In genomic region chrX:148755111-148755510, GRCh38 we compare ENCODE assay signal across 20 cellular contexts.
"Had no signal": no experiment of that assay in that cellular context is flagged by ENCODE, and none has a peak within 500 bp of the region (broad histone marks: within the 10 kb centered on the region; RNA-seq: fewer than 3 reads in every experiment).

No MANE protein-coding gene starts in this region.

- H3K27me3 ChIP-seq: right atrium auricular region, thyroid gland had no signal

- H3K9me3 ChIP-seq: prostate gland, right atrium auricular region, thyroid gland had no signal

- H3K4me3 ChIP-seq: prostate gland, right atrium auricular region, thyroid gland had no signal

- ATAC-seq: effector memory CD8-positive, alpha-beta T cell; naive thymus-derived CD4-positive, alpha-beta T cell had no signal

- DNase-seq: activated B cell treated with CpG ODN at 0.5 μM for 24 hours; activated CD4-positive, alpha-beta memory T cell treated with anti-CD3 and anti-CD28 coated beads for 36 hours; activated CD4-positive, alpha-beta T cell treated with anti-CD3 and anti-CD28 coated beads for 4 hours; activated gamma-delta T cell treated with Interleukin-2 at 50 U/mL for 16 hours; activated naive CD8-positive, alpha-beta T cell treated with anti-CD3 and anti-CD28 coated beads for 36 hours; activated T-cell treated with anti-CD3 and anti-CD28 coated beads for 4 hours; amniotic stem cell; caudate nucleus; effector memory CD8-positive, alpha-beta T cell; foreskin fibroblast; mesendoderm; naive thymus-derived CD4-positive, alpha-beta T cell; stimulated activated CD4-positive, alpha-beta T cell treated with anti-CD3 and anti-CD28 coated beads, Interleukin-12 subunit alpha, Interleukin-12 subunit beta, amount 100 ng/mL, for 4 hours; stimulated activated CD4-positive, alpha-beta T cell treated with anti-CD3 and anti-CD28 coated beads, Interleukin-1b, Interleukin-23, amount 100 ng/mL, for 48 hours; stimulated activated CD8-positive, alpha-beta memory T cell treated with anti-CD3 and anti-CD28 coated beads, Interleukin-4, amount 100 ng/mL, for 48 hours; stimulated activated naive CD4-positive, alpha-beta T cell; T-helper 9 cell; thyroid gland had no signal

- H3K4me1 ChIP-seq: prostate gland, right atrium auricular region, thyroid gland had no signal

- H3K36me3 ChIP-seq: prostate gland, right atrium auricular region, thyroid gland had no signal

- H3K27ac ChIP-seq: prostate gland, right atrium auricular region, thyroid gland had no signal
